ENCODE assay signal across 1 cellular context in the genomic region with DNA sequence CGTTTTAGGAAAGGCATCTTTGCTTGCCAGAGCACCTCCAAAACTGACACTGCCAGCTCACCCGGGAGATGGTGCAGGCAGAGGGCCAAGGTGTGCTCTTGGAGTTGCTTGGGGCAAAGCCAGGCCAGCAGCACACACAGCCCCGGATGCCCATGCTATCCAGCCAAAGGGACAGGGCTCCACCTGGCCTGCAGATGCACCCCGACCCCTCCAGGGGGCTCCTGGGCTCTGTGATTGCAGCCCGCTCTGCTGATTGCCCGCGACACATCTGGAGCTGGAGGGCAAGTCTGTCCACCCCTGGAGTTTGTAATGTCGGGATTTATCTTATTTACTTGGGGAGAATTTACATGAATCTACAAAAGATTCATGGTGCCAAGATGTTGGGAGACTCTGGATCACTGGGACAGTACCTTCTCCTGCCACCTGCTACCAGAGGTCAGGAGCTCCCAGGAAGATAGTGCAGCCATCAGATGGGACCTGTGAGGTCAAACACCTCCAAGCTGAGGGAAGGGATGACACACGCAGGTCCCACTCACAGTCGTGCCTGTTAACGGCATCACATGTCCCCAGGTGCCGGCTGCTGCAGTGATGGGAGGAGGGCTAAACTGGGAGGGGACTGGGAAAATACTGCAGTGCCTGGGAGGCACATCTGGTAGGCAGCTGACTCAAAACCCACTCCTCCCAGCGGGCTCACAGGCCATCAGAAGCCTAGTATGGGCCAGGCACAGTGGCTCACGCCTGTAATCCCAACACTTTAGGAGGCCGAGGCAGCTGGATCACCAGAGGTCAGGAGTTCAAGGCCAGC.
TF ChIP-seq lines count a peak whose summit lies in the region.

No MANE protein-coding gene starts in this region.

TF ChIP-seq in GM12878, 131 proteins besides CTCF, POLR2A, EP300 and RAD21:
- TF ChIP-seq, protein P1, sequence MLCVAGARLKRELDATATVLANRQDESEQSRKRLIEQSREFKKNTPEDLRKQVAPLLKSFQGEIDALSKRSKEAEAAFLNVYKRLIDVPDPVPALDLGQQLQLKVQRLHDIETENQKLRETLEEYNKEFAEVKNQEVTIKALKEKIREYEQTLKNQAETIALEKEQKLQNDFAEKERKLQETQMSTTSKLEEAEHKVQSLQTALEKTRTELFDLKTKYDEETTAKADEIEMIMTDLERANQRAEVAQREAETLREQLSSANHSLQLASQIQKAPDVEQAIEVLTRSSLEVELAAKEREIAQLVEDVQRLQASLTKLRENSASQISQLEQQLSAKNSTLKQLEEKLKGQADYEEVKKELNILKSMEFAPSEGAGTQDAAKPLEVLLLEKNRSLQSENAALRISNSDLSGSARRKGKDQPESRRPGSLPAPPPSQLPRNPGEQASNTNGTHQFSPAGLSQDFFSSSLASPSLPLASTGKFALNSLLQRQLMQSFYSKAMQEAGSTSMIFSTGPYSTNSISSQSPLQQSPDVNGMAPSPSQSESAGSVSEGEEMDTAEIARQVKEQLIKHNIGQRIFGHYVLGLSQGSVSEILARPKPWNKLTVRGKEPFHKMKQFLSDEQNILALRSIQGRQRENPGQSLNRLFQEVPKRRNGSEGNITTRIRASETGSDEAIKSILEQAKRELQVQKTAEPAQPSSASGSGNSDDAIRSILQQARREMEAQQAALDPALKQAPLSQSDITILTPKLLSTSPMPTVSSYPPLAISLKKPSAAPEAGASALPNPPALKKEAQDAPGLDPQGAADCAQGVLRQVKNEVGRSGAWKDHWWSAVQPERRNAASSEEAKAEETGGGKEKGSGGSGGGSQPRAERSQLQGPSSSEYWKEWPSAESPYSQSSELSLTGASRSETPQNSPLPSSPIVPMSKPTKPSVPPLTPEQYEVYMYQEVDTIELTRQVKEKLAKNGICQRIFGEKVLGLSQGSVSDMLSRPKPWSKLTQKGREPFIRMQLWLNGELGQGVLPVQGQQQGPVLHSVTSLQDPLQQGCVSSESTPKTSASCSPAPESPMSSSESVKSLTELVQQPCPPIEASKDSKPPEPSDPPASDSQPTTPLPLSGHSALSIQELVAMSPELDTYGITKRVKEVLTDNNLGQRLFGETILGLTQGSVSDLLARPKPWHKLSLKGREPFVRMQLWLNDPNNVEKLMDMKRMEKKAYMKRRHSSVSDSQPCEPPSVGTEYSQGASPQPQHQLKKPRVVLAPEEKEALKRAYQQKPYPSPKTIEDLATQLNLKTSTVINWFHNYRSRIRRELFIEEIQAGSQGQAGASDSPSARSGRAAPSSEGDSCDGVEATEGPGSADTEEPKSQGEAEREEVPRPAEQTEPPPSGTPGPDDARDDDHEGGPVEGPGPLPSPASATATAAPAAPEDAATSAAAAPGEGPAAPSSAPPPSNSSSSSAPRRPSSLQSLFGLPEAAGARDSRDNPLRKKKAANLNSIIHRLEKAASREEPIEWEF (IDR thresholded peaks at IDR 0.05; ENCODE audit: insufficient replicate concordance, low read depth, low read length) = no peak
- TF ChIP-seq SMC3 (IDR thresholded peaks at IDR 0.05; ENCODE audit: borderline replicate concordance, low read length) = peak; percentile 58
